Comparison of ENCODE assay signal across 9 cellular contexts in genomic region chr1:47569681-47570470, GRCh38.
DNase-seq lines count a peak whose midpoint lies in the region; ATAC-seq lines count a peak whose summit lies in the region.
"Had no signal": no experiment of that assay in that cellular context is flagged by ENCODE, and none has a peak within 500 bp of the region (broad histone marks: within the 10 kb centered on the region; RNA-seq: fewer than 3 reads in every experiment).

No MANE protein-coding gene starts in this region.

- H3K4me1 ChIP-seq in BLaER1 = peaks cover 68% of the 10 kb centered on the region
- H3K4me1 ChIP-seq in mesodermal cell (ENCODE audit: control insufficient read depth, insufficient read depth, low read length, poor library complexity, severe bottlenecking) = peaks cover 35% of the 10 kb centered on the region

- H4K20me1 ChIP-seq in BLaER1 = no peaks in the 10 kb centered on the region

- no peaks in the 10 kb centered on the region for H3K9me3 Mint-ChIP-seq in stimulated activated naive CD8-positive, alpha-beta T cell treated with anti-CD3 and anti-CD28 coated beads, Interleukin-15, amount 100 ng/mL, for 72 hours
- H3K9me3 Mint-ChIP-seq: T-helper 1 cell treated with Interleukin-12 subunit alpha and Interleukin-12 subunit beta and Interleukin-4 antibody, amounts not matched to agents 30 μg/mL and 1 μg/mL, for 36 hours had no signal

- no peaks in the 10 kb centered on the region for H3K9me3 ChIP-seq in BLaER1
- H3K9me3 ChIP-seq in mesodermal cell (ENCODE audit: control insufficient read depth, low read length) = no peaks in the 10 kb centered on the region

- no peaks in the 10 kb centered on the region for H3K27me3 ChIP-seq in BLaER1

- 75 to 87% methylated on average over 3 to 4 of the region's 9 CpGs for WGBS in mesodermal cell (ENCODE audit: insufficient coverage in 2 of 2), 2 experiments

- no peak overlapping the region for H3K4me3 Mint-ChIP-seq in stimulated activated naive CD8-positive, alpha-beta T cell treated with anti-CD3 and anti-CD28 coated beads, Interleukin-15, amount 100 ng/mL, for 72 hours
- H3K4me3 Mint-ChIP-seq: T-helper 1 cell treated with Interleukin-12 subunit alpha and Interleukin-12 subunit beta and Interleukin-4 antibody, amounts not matched to agents 30 μg/mL and 1 μg/mL, for 36 hours had no signal

- no peaks in the 10 kb centered on the region for H3K36me3 ChIP-seq in BLaER1
- no peaks in the 10 kb centered on the region for H3K36me3 ChIP-seq in mesodermal cell (ENCODE audit: control insufficient read depth, insufficient read depth, low read length)

- H3K27ac ChIP-seq in BLaER1 (peak overlapping the region; percentile 51; the same call in 1 of the 2 replicates), mesodermal cell (ENCODE audit: low read depth, low read length, severe bottlenecking) (peak overlapping the region; percentile 13)

- DNase-seq in NCI-H2029 (lab: John Stamatoyannopoulos, UW) (peak; percentile 78), dedifferentiated amniotic fluid mesenchymal stem cell (ENCODE audit: extremely low spot score) (peak; percentile 92), NCI-H748 (lab: John Stamatoyannopoulos, UW; ENCODE audit: unreplicated experiment) (no peak)
- no peak for DNase-seq in stimulated activated CD4-positive, alpha-beta T cell treated with anti-CD3 and anti-CD28 coated beads, Interleukin-2, amount 100 ng/mL, for 24 hours
- DNase-seq in stimulated activated naive CD8-positive, alpha-beta T cell treated with anti-CD3 and anti-CD28 coated beads, Interleukin-15, amount 100 ng/mL, for 72 hours = no peak

- H3K9ac ChIP-seq in BLaER1 = no peak overlapping the region

- no peak for ATAC-seq in GM21381 (IDR thresholded peaks at IDR 0.05; ENCODE audit: unreplicated experiment)
- ATAC-seq in stimulated activated naive CD8-positive, alpha-beta T cell treated with anti-CD3 and anti-CD28 coated beads, Interleukin-15, amount 100 ng/mL, for 72 hours = no peak

- H3K27me3 Mint-ChIP-seq in stimulated activated naive CD8-positive, alpha-beta T cell treated with anti-CD3 and anti-CD28 coated beads, Interleukin-15, amount 100 ng/mL, for 72 hours = peaks cover 38% of the 10 kb centered on the region

- H3K4me2 ChIP-seq in BLaER1 = peak overlapping the region; percentile 68

- H3K27ac Mint-ChIP-seq in stimulated activated naive CD8-positive, alpha-beta T cell treated with anti-CD3 and anti-CD28 coated beads, Interleukin-15, amount 100 ng/mL, for 72 hours = no peak overlapping the region
- H3K27ac Mint-ChIP-seq: T-helper 1 cell treated with Interleukin-12 subunit alpha and Interleukin-12 subunit beta and Interleukin-4 antibody, amounts not matched to agents 30 μg/mL and 1 μg/mL, for 36 hours had no signal

- H3K4me3 ChIP-seq in BLaER1 = no peak overlapping the region
- H3K4me3 ChIP-seq in mesodermal cell (ENCODE audit: extremely low read depth, insufficient read depth, low read length, poor library complexity, severe bottlenecking) = no peak overlapping the region

- H3K4me1 Mint-ChIP-seq in stimulated activated naive CD8-positive, alpha-beta T cell treated with anti-CD3 and anti-CD28 coated beads, Interleukin-15, amount 100 ng/mL, for 72 hours = peaks cover 8% of the 10 kb centered on the region

Comparison
In these comparisons a context has a peak if more than half of its experiments do, and no peak if none do; other contexts are left out.
1. DNase-seq: peak in NCI-H2029 (single experiment) and dedifferentiated amniotic fluid mesenchymal stem cell (single experiment); none in stimulated activated CD4-positive, alpha-beta T cell treated with anti-CD3 and anti-CD28 coated beads, Interleukin-2, amount 100 ng/mL, for 24 hours (0 of 2), stimulated activated naive CD8-positive, alpha-beta T cell treated with anti-CD3 and anti-CD28 coated beads, Interleukin-15, amount 100 ng/mL, for 72 hours (0 of 2) and NCI-H748 (single experiment).